1 cellular context compared by ENCODE assay signal in genomic region chr3:187739125-187739560, GRCh38.
TF ChIP-seq lines count a peak whose summit lies in the region.

No MANE protein-coding gene starts in this region.

TF ChIP-seq in HepG2, 621 proteins besides CTCF, POLR2A, EP300 and RAD21:
- TF ChIP-seq ZBTB34 (CRISPR knock-in tag; IDR thresholded peaks at IDR 0.05) (no peak), PATZ1 (CRISPR knock-in tag; IDR thresholded peaks at IDR 0.05) (0 out of 2 replicates have a peak, but pooled peaks have one; percentile 6), CREB3 (CRISPR knock-in tag; IDR thresholded peaks at IDR 0.05) (no peak), ZNF383 (CRISPR knock-in tag; IDR thresholded peaks at IDR 0.05; ENCODE audit: borderline replicate concordance) (no peak), ZNF75D (CRISPR knock-in tag; IDR thresholded peaks at IDR 0.05; ENCODE audit: borderline replicate concordance) (no peak), SMAD1 (CRISPR knock-in tag; IDR thresholded peaks at IDR 0.05; ENCODE audit: borderline replicate concordance, low read depth) (0 out of 2 replicates have a peak, but pooled peaks have one; percentile 18), RFX5 (IDR thresholded peaks at IDR 0.05; ENCODE audit: low read depth, low read length) (no peak), HOXA5 (CRISPR knock-in tag; IDR thresholded peaks at IDR 0.05) (peak; percentile 8; the same call in 1 of the 2 replicates), ZNF615 (CRISPR knock-in tag; IDR thresholded peaks at IDR 0.05; ENCODE audit: borderline replicate concordance) (0 out of 2 replicates have a peak, but pooled peaks have one; percentile 34), TOPORS (CRISPR knock-in tag; IDR thresholded peaks at IDR 0.05) (no peak), BRD4 (CRISPR knock-in tag; IDR thresholded peaks at IDR 0.05) (0 out of 2 replicates have a peak, but pooled peaks have one; percentile 10), KLF13 (CRISPR knock-in tag; IDR thresholded peaks at IDR 0.05) (no peak), GATAD2A (CRISPR knock-in tag; IDR thresholded peaks at IDR 0.05) (0 out of 2 replicates have a peak, but pooled peaks have one; percentile 0), ARNT2 (CRISPR knock-in tag; IDR thresholded peaks at IDR 0.05; ENCODE audit: low read depth) (no peak), SYNCRIP (IDR thresholded peaks at IDR 0.05; ENCODE audit: insufficient read depth, low read depth, low read length) (no peak), KAT7 (CRISPR knock-in tag; IDR thresholded peaks at IDR 0.05; ENCODE audit: borderline replicate concordance) (0 out of 2 replicates have a peak, but pooled peaks have one; percentile 14), ZNF792 (CRISPR knock-in tag; IDR thresholded peaks at IDR 0.05) (no peak), ZNF574 (CRISPR knock-in tag; IDR thresholded peaks at IDR 0.05) (0 out of 2 replicates have a peak, but pooled peaks have one; percentile 12), AHR (CRISPR knock-in tag; IDR thresholded peaks at IDR 0.05) (0 out of 2 replicates have a peak, but pooled peaks have one; percentile 0), KAT2B (IDR thresholded peaks at IDR 0.05; ENCODE audit: borderline replicate concordance, low read depth, low read length) (no peak), KMT2B (CRISPR knock-in tag; IDR thresholded peaks at IDR 0.05) (no peak), TMF1 (CRISPR knock-in tag; IDR thresholded peaks at IDR 0.05; ENCODE audit: low read depth) (0 out of 2 replicates have a peak, but pooled peaks have one; percentile 9), ZNF780A (CRISPR knock-in tag; IDR thresholded peaks at IDR 0.05) (no peak), SRSF1 (optimal IDR thresholded peaks at IDR 0.05; ENCODE audit: low read depth, low read length) (peak; percentile 11), POGZ (CRISPR knock-in tag; IDR thresholded peaks at IDR 0.05) (peak; percentile 8; the same call in 1 of the 2 replicates), JUNB (CRISPR knock-in tag; IDR thresholded peaks at IDR 0.05; ENCODE audit: borderline replicate concordance) (no peak), PCBP2 (optimal IDR thresholded peaks at IDR 0.05; ENCODE audit: low read depth, low read length, poor library complexity, severe bottlenecking) (no peak), HOXA3 (CRISPR knock-in tag; IDR thresholded peaks at IDR 0.05) (0 out of 2 replicates have a peak, but pooled peaks have one; percentile 1), AKAP8 (CRISPR knock-in tag; IDR thresholded peaks at IDR 0.05) (peak; percentile 12; the same call in 1 of the 2 replicates)
